7 cellular contexts compared by ENCODE assay signal in the genomic region with DNA sequence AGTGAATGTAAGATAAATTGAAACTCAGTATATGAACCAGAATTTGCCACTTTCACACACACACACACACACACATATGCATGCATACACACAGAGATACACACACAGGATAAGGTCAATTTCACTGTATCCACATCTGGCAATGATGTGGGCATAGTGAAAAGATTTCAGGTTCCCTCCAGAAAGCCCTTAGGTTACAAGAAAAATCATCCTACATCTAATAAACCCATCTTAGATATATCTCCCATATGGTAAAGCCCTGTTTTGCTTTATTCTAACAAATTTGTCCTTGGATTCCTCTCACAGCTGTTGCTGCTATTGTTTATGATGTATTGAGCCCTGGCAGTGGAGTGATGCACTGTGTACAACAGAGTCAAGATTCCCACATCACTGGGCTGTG. TPM values are rescaled to one million over a fixed set of nuclear protein-coding genes. Genes with fewer than 3 reads are reported as not detected.
"Had no signal": no experiment of that assay in that cellular context is flagged by ENCODE, and none has a peak within 500 bp of the region (broad histone marks: within the 10 kb centered on the region; RNA-seq: fewer than 3 reads in every experiment).

No MANE protein-coding gene starts in this region.

- DNase-seq: IMR-90, KBM-7 had no signal

- H3K27ac ChIP-seq: HL-60 had no signal

- H3K4me3 ChIP-seq: K562 had no signal

- ATAC-seq: HepG2, K562 had no signal

RNA-seq across cellular contexts. Expression of a gene that starts 27.9 kb away (rescaled TPM):
- total RNA-seq: HT-29, IMR-90, K562 had no signal
- polyA plus RNA-seq: IgD-negative memory B cell, IMR-90, K562 had no signal

RNA-seq across cellular contexts. Expression of a gene that starts 47.2 kb away (rescaled TPM):
- total RNA-seq: HepG2, HT-29, IMR-90, K562 had no signal
- polyA plus RNA-seq: HepG2, IgD-negative memory B cell, IMR-90, K562 had no signal
